1 cellular context compared by ENCODE assay signal in genomic region chr4:168153596-168154440, GRCh38.
TF ChIP-seq lines count a peak whose summit lies in the region.

No MANE protein-coding gene starts in this region.

TF ChIP-seq in H1, 55 proteins besides CTCF, POLR2A, EP300 and RAD21 (continued from another document):
- peak; percentile 41 for TF ChIP-seq CHD7 (IDR thresholded peaks at IDR 0.05; ENCODE audit: insufficient replicate concordance, low read length)
- no peak for TF ChIP-seq CHD2 (IDR thresholded peaks at IDR 0.05; ENCODE audit: low read length)
- no peak for TF ChIP-seq BCL11A (IDR thresholded peaks at IDR 0.05; ENCODE audit: low read depth in 2 of 2, low read length in 2 of 2)
- no peak for TF ChIP-seq RFX5 (IDR thresholded peaks at IDR 0.05; ENCODE audit: borderline replicate concordance, low read depth, low read length)
- TF ChIP-seq FOSL1 (IDR thresholded peaks at IDR 0.05; ENCODE audit: insufficient read depth, low read depth, low read length): 0 out of 2 replicates have a peak, but pooled peaks have one; percentile 10
- 0 out of 2 replicates have a peak, but pooled peaks have one; percentile 9 for TF ChIP-seq POU5F1 (IDR thresholded peaks at IDR 0.05; ENCODE audit: low read depth, low read length)
- TF ChIP-seq EZH2 (IDR thresholded peaks at IDR 0.05; ENCODE audit: low read depth, low read length, severe bottlenecking): no peak
- TF ChIP-seq NRF1 (IDR thresholded peaks at IDR 0.05; ENCODE audit: low read depth, low read length): no peak
- no peak for TF ChIP-seq SP4 (IDR thresholded peaks at IDR 0.05; ENCODE audit: low read length)
- no peak for TF ChIP-seq YY1 (IDR thresholded peaks at IDR 0.05; ENCODE audit: low read depth, low read length)
- TF ChIP-seq, protein P1, sequence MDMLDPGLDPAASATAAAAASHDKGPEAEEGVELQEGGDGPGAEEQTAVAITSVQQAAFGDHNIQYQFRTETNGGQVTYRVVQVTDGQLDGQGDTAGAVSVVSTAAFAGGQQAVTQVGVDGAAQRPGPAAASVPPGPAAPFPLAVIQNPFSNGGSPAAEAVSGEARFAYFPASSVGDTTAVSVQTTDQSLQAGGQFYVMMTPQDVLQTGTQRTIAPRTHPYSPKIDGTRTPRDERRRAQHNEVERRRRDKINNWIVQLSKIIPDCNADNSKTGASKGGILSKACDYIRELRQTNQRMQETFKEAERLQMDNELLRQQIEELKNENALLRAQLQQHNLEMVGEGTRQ (IDR thresholded peaks at IDR 0.05; ENCODE audit: low read length): no peak
- TF ChIP-seq CTBP2 (IDR thresholded peaks at IDR 0.05; ENCODE audit: borderline replicate concordance, insufficient read depth, insufficient read length, low read length): no peak
- no peak for TF ChIP-seq ATF3 (IDR thresholded peaks at IDR 0.05; ENCODE audit: insufficient read depth, low read depth, low read length)
- no peak for TF ChIP-seq RNF2 (IDR thresholded peaks at IDR 0.05; ENCODE audit: borderline replicate concordance, low read depth, low read length, missing control alignments, poor library complexity, severe bottlenecking)
- no peak for TF ChIP-seq SIX5 (IDR thresholded peaks at IDR 0.05; ENCODE audit: low read depth, low read length)
- no peak for TF ChIP-seq SUZ12 (IDR thresholded peaks at IDR 0.05; ENCODE audit: low read length)
- TF ChIP-seq, protein P2, sequence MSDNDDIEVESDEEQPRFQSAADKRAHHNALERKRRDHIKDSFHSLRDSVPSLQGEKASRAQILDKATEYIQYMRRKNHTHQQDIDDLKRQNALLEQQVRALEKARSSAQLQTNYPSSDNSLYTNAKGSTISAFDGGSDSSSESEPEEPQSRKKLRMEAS (IDR thresholded peaks at IDR 0.05): peak; percentile 49; the same call in 1 of the 2 replicates
- 0 out of 2 replicates have a peak, but pooled peaks have one; percentile 44 for TF ChIP-seq TEAD4 (IDR thresholded peaks at IDR 0.05; ENCODE audit: low read depth, low read length)
- no peak for TF ChIP-seq POLR2AphosphoS5 (IDR thresholded peaks at IDR 0.05; ENCODE audit: low read depth, low read length)
- 0 out of 2 replicates have a peak, but pooled peaks have one; percentile 38 for TF ChIP-seq CREB1 (IDR thresholded peaks at IDR 0.05)
